ENCODE assay signal across 16 cellular contexts in the genomic region with DNA sequence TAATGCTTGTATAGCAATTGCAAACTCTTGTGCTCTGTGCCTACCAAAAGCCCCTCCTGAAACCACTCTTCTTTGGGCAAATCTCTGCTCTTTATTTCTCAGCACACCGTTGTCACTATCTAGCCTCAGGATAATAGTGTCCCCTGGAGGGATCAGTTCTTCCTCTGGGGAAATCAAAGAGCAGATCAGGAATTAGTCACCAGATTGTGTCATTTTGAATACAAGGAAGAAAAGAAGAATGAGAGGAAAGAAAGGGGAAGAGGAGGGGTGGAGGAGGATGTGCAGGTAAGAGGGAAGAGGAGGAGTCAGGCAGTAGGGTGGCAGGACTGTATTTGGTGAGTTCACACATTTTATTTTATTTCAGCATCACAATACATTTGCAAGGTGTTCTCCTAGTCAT.
DNase-seq lines count a peak whose midpoint lies in the region; ATAC-seq and TF ChIP-seq lines count a peak whose summit lies in the region.
"Had no signal": no experiment of that assay in that cellular context is flagged by ENCODE, and none has a peak within 500 bp of the region (broad histone marks: within the 10 kb centered on the region; RNA-seq: fewer than 3 reads in every experiment).

No MANE protein-coding gene starts in this region.

- DNase-seq in NCI-H82 (lab: John Stamatoyannopoulos, UW) (peak; percentile 16), NCI-H82 treated with DMSO at 0.1 percent for 48 hours (lab: John Stamatoyannopoulos, UW; ENCODE audit: unreplicated experiment) (no peak), NCI-H69 (lab: John Stamatoyannopoulos, UW) (peak; percentile 16), left colon (no peak), left ventricle myocardium inferior (no peak)
- DNase-seq in activated effector memory CD4-positive, alpha-beta T cell treated with anti-CD3 and anti-CD28 coated beads, Interleukin-2, amount 50 U/mL, for 16 hours: no peak
- DNase-seq: ACHN; Calu3; CD4-positive, CD25-positive, alpha-beta regulatory T cell; DMS79; GOT3; H9; KG1 had no signal

- no peaks in the 10 kb centered on the region for H3K9me3 ChIP-seq in left ventricle myocardium inferior (replicated peaks)
- H3K9me3 ChIP-seq: BLaER1 treated with 17β-estradiol and CSF1 and Interleukin-3, amounts not matched to agents 10 nM and 100 nM had no signal

- TF ChIP-seq CTCF in left ventricle myocardium inferior (IDR thresholded peaks at IDR 0.05; ENCODE audit: borderline replicate concordance): no peak

- intact Hi-C loops in left colon (cut with DNase I, micrococcal nuclease): no loop called here
- intact Hi-C loops in left ventricle myocardium inferior (cut with micrococcal nuclease): no loop called here

- no peaks in the 10 kb centered on the region for H3K36me3 ChIP-seq in left ventricle myocardium inferior
- H3K36me3 ChIP-seq: BLaER1 treated with 17β-estradiol and CSF1 and Interleukin-3, amounts not matched to agents 10 nM and 100 nM had no signal

- no peak overlapping the region for H3K4me3 ChIP-seq in left ventricle myocardium inferior
- H3K4me3 ChIP-seq: BLaER1 treated with 17β-estradiol and CSF1 and Interleukin-3, amounts not matched to agents 10 nM and 100 nM; GM12878 had no signal

- H3K4me1 ChIP-seq in left ventricle myocardium inferior: no peaks in the 10 kb centered on the region

- H3K27ac ChIP-seq in left ventricle myocardium inferior (replicated peaks): no peak overlapping the region
- H3K27ac ChIP-seq: BLaER1 treated with 17β-estradiol and CSF1 and Interleukin-3, amounts not matched to agents 10 nM and 100 nM had no signal

- peaks cover 54% of the 10 kb centered on the region for H3K27me3 ChIP-seq in left ventricle myocardium inferior (ENCODE audit: low read depth)
- H3K27me3 ChIP-seq: BLaER1 treated with 17β-estradiol and CSF1 and Interleukin-3, amounts not matched to agents 10 nM and 100 nM had no signal

- peak; percentile 47 for ATAC-seq in left colon
- no peak for ATAC-seq in GM21576 (IDR thresholded peaks at IDR 0.05; ENCODE audit: unreplicated experiment)
- ATAC-seq: GM12878 had no signal

Comparison
In these comparisons a context has a peak if more than half of its experiments do, and no peak if none do; other contexts are left out.
1. DNase-seq: peak in NCI-H82 (single experiment) and NCI-H69 (single experiment); none in NCI-H82 treated with DMSO at 0.1 percent for 48 hours (single experiment), left colon (0 of 2), activated effector memory CD4-positive, alpha-beta T cell treated with anti-CD3 and anti-CD28 coated beads, Interleukin-2, amount 50 U/mL, for 16 hours (single experiment) and left ventricle myocardium inferior (single experiment).